1 cellular context compared by ENCODE assay signal in genomic region chr14:36975834-36976233, GRCh38.
TF ChIP-seq lines count a peak whose summit lies in the region.

No MANE protein-coding gene starts in this region.

TF ChIP-seq in GM23338, 12 proteins besides CTCF, POLR2A, EP300 and RAD21 (continued from another document):
- no peak for TF ChIP-seq REST (IDR thresholded peaks at IDR 0.05; ENCODE audit: unreplicated experiment)
- TF ChIP-seq EZH2 (IDR thresholded peaks at IDR 0.05; ENCODE audit: low read depth, unreplicated experiment) = no peak
- no peak for TF ChIP-seq JUNB (IDR thresholded peaks at IDR 0.05; ENCODE audit: unreplicated experiment)
- no peak for TF ChIP-seq NANOG (IDR thresholded peaks at IDR 0.05; ENCODE audit: borderline replicate concordance)
- no peak for TF ChIP-seq CREB1 (CRISPR knock-in tag; IDR thresholded peaks at IDR 0.05; ENCODE audit: low read depth)
